27 cellular contexts compared by ENCODE assay signal in the genomic region with DNA sequence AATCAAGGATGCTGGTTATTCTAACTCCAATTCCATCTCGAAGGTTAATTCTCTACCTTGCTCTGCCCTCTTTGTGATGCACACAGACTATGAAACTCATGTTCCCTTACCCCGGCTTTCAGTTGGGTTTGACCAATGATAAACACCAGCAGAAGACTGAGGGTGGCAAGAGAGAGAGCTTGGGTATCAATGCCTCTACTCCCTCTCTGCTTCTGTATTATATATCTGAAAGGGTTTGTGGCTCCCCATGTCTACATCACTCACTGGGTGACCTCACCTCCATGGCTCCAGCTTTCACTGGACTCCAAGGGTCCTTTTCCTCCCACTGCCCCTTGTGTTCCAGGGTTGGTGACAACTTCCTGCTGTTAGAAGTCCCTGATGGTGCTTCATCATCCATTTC.
"Had no signal": no experiment of that assay in that cellular context is flagged by ENCODE, and none has a peak within 500 bp of the region (broad histone marks: within the 10 kb centered on the region; RNA-seq: fewer than 3 reads in every experiment).

No MANE protein-coding gene starts in this region.

- H3K4me3 ChIP-seq: left lung, lower lobe of right lung, pancreas, prostate gland, skin epidermis, stomach, testis, thyroid gland, transverse colon, upper lobe of left lung had no signal

- H3K36me3 ChIP-seq: left lung, lower lobe of right lung, pancreas, prostate gland, stomach, thyroid gland, transverse colon, upper lobe of left lung had no signal

- H3K27ac ChIP-seq: left lung, lower lobe of right lung, pancreas, prostate gland, testis, thyroid gland, upper lobe of left lung had no signal

- H3K4me1 ChIP-seq: left lung, lower lobe of right lung, pancreas, prostate gland, testis, thyroid gland, transverse colon had no signal

- H3K9me3 ChIP-seq: lower lobe of right lung, pancreas, prostate gland, testis, thyroid gland, transverse colon had no signal

- H3K27me3 ChIP-seq: left lung, pancreas, stomach, testis, thyroid gland, transverse colon, upper lobe of left lung had no signal

- DNase-seq: hippocampal formation; kidney; left colon; left lung; lower lobe of right lung; mammary epithelial cell; mesenchymal stem cell; naive B cell; pancreas; posterior cingulate gyrus; retina; right cardiac atrium; stimulated activated CD4-positive, alpha-beta T cell treated with anti-CD3 and anti-CD28 coated beads, Interleukin-12 subunit alpha, Interleukin-12 subunit beta, amount 100 ng/mL, for 4 hours; stimulated activated CD4-positive, alpha-beta T cell treated with anti-CD3 and anti-CD28 coated beads, Interleukin-15, amount 100 ng/mL, for 24 hours; stimulated activated CD4-positive, alpha-beta T cell treated with anti-CD3 and anti-CD28 coated beads, Interleukin-2, amount 100 ng/mL, for 24 hours; stimulated activated CD4-positive, alpha-beta T cell treated with anti-CD3 and anti-CD28 coated beads, Interleukin-4, amount 100 ng/mL, for 1 hour; stimulated activated naive B cell treated with anti-CD40 and anti-IgM and Interleukin-4, amounts not matched to agents 10 μg/mL and 1 μg/mL and 100 μg/mL, for 72 hours; stimulated activated naive CD8-positive, alpha-beta T cell treated with anti-CD3 and anti-CD28 coated beads, Interleukin-15, Interleukin-2, amounts not matched to agents 100 U/mL and 50 U/mL, for 24 hours; stomach; testis; thyroid gland; transverse colon; upper lobe of left lung had no signal

- ATAC-seq: left colon; left lung; lower lobe of right lung; natural killer cell treated with Interleukin-12 subunit alpha and Interleukin-12 subunit beta and Interleukin-15 and Interleukin-18, amount 100 ng/mL, for 72 hours; pancreas; right cardiac atrium; sciatic nerve; stimulated activated naive B cell treated with anti-CD40 and anti-IgM and Interleukin-4, amounts not matched to agents 10 μg/mL and 1 μg/mL and 100 μg/mL, for 72 hours; stimulated activated naive CD8-positive, alpha-beta T cell treated with anti-CD3 and anti-CD28 coated beads, Interleukin-15, Interleukin-2, amounts not matched to agents 100 U/mL and 50 U/mL, for 24 hours had no signal
